Comparison of ENCODE assay signal across 11 cellular contexts in genomic region chr3:11379824-11380281, GRCh38.
DNase-seq lines count a peak whose midpoint lies in the region; ATAC-seq, FAIRE-seq and TF ChIP-seq lines count a peak whose summit lies in the region.
"Had no signal": no experiment of that assay in that cellular context is flagged by ENCODE, and none has a peak within 500 bp of the region (broad histone marks: within the 10 kb centered on the region; RNA-seq: fewer than 3 reads in every experiment).

No MANE protein-coding gene starts in this region.

- H3K79me2 ChIP-seq in astrocyte (ENCODE audit: insufficient read depth, low read length), result no peaks in the 10 kb centered on the region

- intact Hi-C loops in psoas muscle (cut with DNase I), result loop anchor here (2.0 to 5.0 kb wide), 5 partner anchors 87 to 427 kb away; no protein-coding TSS in a partner anchor

- H3K27me3 Mint-ChIP-seq in astrocyte (ENCODE audit: low read depth, unreplicated experiment), result no peaks in the 10 kb centered on the region
- H3K27me3 Mint-ChIP-seq: natural killer cell treated with Interleukin-12 subunit alpha and Interleukin-12 subunit beta and Interleukin-15 and Interleukin-18, amount 100 ng/mL, for 72 hours had no signal

- H3K4me3 Mint-ChIP-seq in astrocyte (ENCODE audit: unreplicated experiment), result no peak overlapping the region
- H3K4me3 Mint-ChIP-seq: natural killer cell treated with Interleukin-12 subunit alpha and Interleukin-12 subunit beta and Interleukin-15 and Interleukin-18, amount 100 ng/mL, for 72 hours had no signal

- no peaks in the 10 kb centered on the region for H4K20me1 ChIP-seq in astrocyte (ENCODE audit: insufficient read depth, low read length)

- peaks cover 12% of the 10 kb centered on the region for H3K4me1 ChIP-seq in astrocyte (ENCODE audit: insufficient read depth, low read length)
- peaks cover 26% of the 10 kb centered on the region for H3K4me1 ChIP-seq in psoas muscle
- H3K4me1 ChIP-seq: BE2C had no signal

- peak overlapping the region; percentile 53 for H3K9ac ChIP-seq in astrocyte (ENCODE audit: low read length)

- H3K27me3 ChIP-seq in H7 (ENCODE audit: control insufficient read depth, insufficient read depth, low read length), result no peaks in the 10 kb centered on the region
- H3K27me3 ChIP-seq in astrocyte (ENCODE audit: insufficient read depth, low read length), result no peaks in the 10 kb centered on the region
- H3K27me3 ChIP-seq in psoas muscle (ENCODE audit: insufficient read depth in 3 of 3, low read length in 2 of 3), result no peaks in the 10 kb centered on the region
- H3K27me3 ChIP-seq: BE2C had no signal

- no peak overlapping the region for H2AFZ ChIP-seq in astrocyte (ENCODE audit: low read depth, low read length)

- H3K36me3 ChIP-seq in H7 (replicated peaks; ENCODE audit: control insufficient read depth, insufficient read depth, low read length) (no peaks in the 10 kb centered on the region), astrocyte (ENCODE audit: insufficient read depth, low read length) (no peaks in the 10 kb centered on the region), psoas muscle (ENCODE audit: insufficient read depth in 1 of 2, low read depth in 1 of 2) (peaks cover 0 to 3% of the 10 kb centered on the region in 2 donors)
- H3K36me3 ChIP-seq: BE2C had no signal

- no peak overlapping the region for H3K4me3 ChIP-seq in H7 (ENCODE audit: insufficient read depth, low read depth, low read length)
- no peak overlapping the region for H3K4me3 ChIP-seq in astrocyte (ENCODE audit: insufficient read depth, low read depth, low read length)
- peak overlapping the region; percentile 28 for H3K4me3 ChIP-seq in psoas muscle

- WGBS in psoas muscle, 3 donors, result 32 to 53% (median 34%) methylated on average over 10 of the region's 10 CpGs

- peak in 1 of 4 donors; percentile 28 for ATAC-seq in psoas muscle
- no peak for ATAC-seq in GM21528 (IDR thresholded peaks at IDR 0.05; ENCODE audit: low FRiP score, unreplicated experiment)
- ATAC-seq: natural killer cell treated with Interleukin-12 subunit alpha and Interleukin-12 subunit beta and Interleukin-15 and Interleukin-18, amount 100 ng/mL, for 72 hours had no signal

- H3K27ac ChIP-seq in astrocyte (ENCODE audit: low read depth, low read length), result peak overlapping the region; percentile 47
- peak overlapping the region; percentile 72 for H3K27ac ChIP-seq in psoas muscle

- TF ChIP-seq CTCF in astrocyte (IDR thresholded peaks at IDR 0.05; ENCODE audit: insufficient read depth, low read depth, low read length) (no peak), psoas muscle (IDR thresholded peaks at IDR 0.05) (no peak)

- peak overlapping the region; percentile 89 for H3K27ac Mint-ChIP-seq in astrocyte (ENCODE audit: unreplicated experiment)
- H3K27ac Mint-ChIP-seq: natural killer cell treated with Interleukin-12 subunit alpha and Interleukin-12 subunit beta and Interleukin-15 and Interleukin-18, amount 100 ng/mL, for 72 hours had no signal

- H3K4me1 Mint-ChIP-seq in astrocyte (ENCODE audit: low read depth, unreplicated experiment), result peaks cover 17% of the 10 kb centered on the region

- peaks cover 3% of the 10 kb centered on the region for H3K36me3 Mint-ChIP-seq in astrocyte (ENCODE audit: low read depth, unreplicated experiment)

- no peak for FAIRE-seq in astrocyte (lab: Jason Lieb, UNC)

- DNase-seq in H7 (peak; percentile 9), astrocyte (ENCODE audit: low read depth) (peak; percentile 51), glomerular endothelial cell (ENCODE audit: extremely low read depth, low read depth, low spot score) (peak; percentile 77), psoas muscle (no peak), KG1 (lab: John Stamatoyannopoulos, UW) (no peak), 8988T (no peak), NCI-H82 (lab: John Stamatoyannopoulos, UW) (no peak)
- DNase-seq: BE2C; effector CD4-positive, alpha-beta T cell had no signal

- H3K9me3 ChIP-seq in astrocyte (ENCODE audit: insufficient read depth, low read depth, low read length) (no peaks in the 10 kb centered on the region), psoas muscle (no peaks in the 10 kb centered on the region)
- H3K9me3 ChIP-seq: BE2C had no signal

- no peaks in the 10 kb centered on the region for H3K9me3 Mint-ChIP-seq in astrocyte (ENCODE audit: unreplicated experiment)
- H3K9me3 Mint-ChIP-seq: natural killer cell treated with Interleukin-12 subunit alpha and Interleukin-12 subunit beta and Interleukin-15 and Interleukin-18, amount 100 ng/mL, for 72 hours had no signal

- H3K4me2 ChIP-seq in astrocyte (ENCODE audit: low read length), result peak overlapping the region; percentile 59

Comparison
In these comparisons a context has a peak if more than half of its experiments do, and no peak if none do; other contexts are left out.
1. DNase-seq: peak in H7 (single experiment), astrocyte (single experiment) and glomerular endothelial cell (single experiment); none in psoas muscle (0 of 2), KG1 (single experiment), 8988T (single experiment) and NCI-H82 (single experiment).